12 cellular contexts compared by ENCODE assay signal in the genomic region with DNA sequence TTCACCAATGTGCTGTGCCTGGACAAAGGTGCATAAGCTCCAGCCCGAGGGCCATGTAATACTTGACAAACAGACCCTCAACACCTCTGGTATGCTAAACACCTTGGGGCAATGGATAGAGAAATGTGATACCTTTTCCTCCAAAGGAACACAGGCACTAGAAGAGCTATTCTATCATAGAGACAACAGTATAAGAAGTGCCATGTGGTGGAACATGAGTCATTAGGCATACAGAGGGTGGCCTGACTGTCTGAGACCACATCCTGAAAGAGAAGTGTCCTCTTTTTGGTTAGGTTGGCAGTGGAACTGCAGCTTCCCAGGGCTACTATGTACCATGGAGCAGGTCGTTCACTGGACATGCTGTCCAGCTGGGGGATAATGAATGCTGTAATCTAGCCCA.
DNase-seq lines count a peak whose midpoint lies in the region; ATAC-seq and TF ChIP-seq lines count a peak whose summit lies in the region.
"Had no signal": no experiment of that assay in that cellular context is flagged by ENCODE, and none has a peak within 500 bp of the region (broad histone marks: within the 10 kb centered on the region; RNA-seq: fewer than 3 reads in every experiment).

No MANE protein-coding gene starts in this region.

- ATAC-seq in GM21529 (IDR thresholded peaks at IDR 0.05; ENCODE audit: unreplicated experiment) (peak; percentile 58), foreskin keratinocyte (peak; percentile 87)

- H3K27ac ChIP-seq in foreskin keratinocyte = no peak overlapping the region
- H3K27ac ChIP-seq: lower lobe of right lung, Peyer's patch had no signal

- no peaks in the 10 kb centered on the region for H3K4me1 ChIP-seq in foreskin keratinocyte
- H3K4me1 ChIP-seq: lower lobe of right lung, Peyer's patch had no signal

- peaks cover 1% of the 10 kb centered on the region for H3K27me3 ChIP-seq in foreskin keratinocyte
- H3K27me3 ChIP-seq: Peyer's patch had no signal

- no peak for TF ChIP-seq CTCF in foreskin keratinocyte (conservative IDR thresholded peaks at IDR 0.05)

- DNase-seq in ELF-1 (ENCODE audit: low read depth, low spot score) (peak; percentile 40), HPDE6-E6E7 (ENCODE audit: extremely low spot score) (peak; percentile 54), foreskin keratinocyte (peak in 1 of 2 donors; percentile 40), NCI-H748 treated with DMSO at 0.1 percent for 48 hours (lab: John Stamatoyannopoulos, UW) (no peak), hypothalamus (lab: John Stamatoyannopoulos, UW) (no peak), ureter (ENCODE audit: low spot score) (no peak), SKM-1 (lab: John Stamatoyannopoulos, UW; ENCODE audit: unreplicated experiment) (no peak)
- DNase-seq: CD4-positive, alpha-beta T cell; Karpas-422; lower lobe of right lung; Peyer's patch had no signal

Comparison
In these comparisons a context has a peak if more than half of its experiments do, and no peak if none do; other contexts are left out.
1. DNase-seq: peak in ELF-1 (single experiment) and HPDE6-E6E7 (single experiment); none in NCI-H748 treated with DMSO at 0.1 percent for 48 hours (single experiment), hypothalamus (0 of 51), ureter (single experiment) and SKM-1 (single experiment).